ENCODE assay signal across 8 cellular contexts in the genomic region with DNA sequence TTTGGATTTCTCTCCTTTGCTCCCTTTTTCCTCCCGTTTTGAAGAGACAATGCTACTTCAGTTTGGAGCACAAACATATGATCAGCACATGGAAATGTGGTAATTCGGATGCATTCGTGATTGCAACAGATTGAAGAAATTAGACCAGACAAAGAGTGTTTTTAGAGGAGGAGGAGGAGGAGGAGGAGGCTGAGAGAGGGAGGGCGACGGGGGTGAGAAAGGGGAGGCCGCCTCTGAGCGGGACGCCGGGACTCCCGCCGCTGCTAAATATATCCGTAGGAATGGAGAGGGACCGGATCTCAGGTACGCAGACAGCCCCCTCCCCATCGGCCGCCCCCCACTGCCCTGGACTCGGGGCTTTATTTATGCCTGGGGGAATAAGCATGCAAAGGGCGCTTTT.
DNase-seq lines count a peak whose midpoint lies in the region; ATAC-seq and TF ChIP-seq lines count a peak whose summit lies in the region.

No MANE protein-coding gene starts in this region.

- peaks cover 4% of the 10 kb centered on the region for H3K36me3 ChIP-seq in brain microvascular endothelial cell (replicated peaks)
- H3K36me3 ChIP-seq in muscle layer of duodenum (ENCODE audit: control insufficient read depth in 1 of 2, insufficient read depth in 2 of 2, low read length in 2 of 2) = peaks cover 0 to 6% of the 10 kb centered on the region in 2 donors

- no peaks in the 10 kb centered on the region for H3K9me3 ChIP-seq in muscle layer of duodenum (ENCODE audit: control insufficient read depth in 1 of 2, low read length in 2 of 2)

- TF ChIP-seq CTCF in AG09319 (IDR thresholded peaks at IDR 0.05; ENCODE audit: low read depth, low read length) (no peak), brain microvascular endothelial cell (IDR thresholded peaks at IDR 0.05; ENCODE audit: low read depth, low read length, missing control alignments) (no peak)

- H3K27me3 ChIP-seq in brain microvascular endothelial cell (replicated peaks) (no peaks in the 10 kb centered on the region), muscle layer of duodenum (ENCODE audit: low read depth, low read length) (no peaks in the 10 kb centered on the region)

- DNase-seq in AG09319 (ENCODE audit: extremely low read depth, low read depth) (peak; percentile 67), KBM-7 (peak; percentile 46), brain microvascular endothelial cell (no peak), DMS 273 (lab: John Stamatoyannopoulos, UW; ENCODE audit: unreplicated experiment) (no peak)
- no peak for DNase-seq in stimulated activated CD8-positive, alpha-beta memory T cell treated with anti-CD3 and anti-CD28 coated beads, Interleukin-4, amount 100 ng/mL, for 48 hours

- H3K4me1 ChIP-seq in muscle layer of duodenum (ENCODE audit: control insufficient read depth in 1 of 2, insufficient read depth in 2 of 2, low read length in 2 of 2) = peaks cover 18 to 42% of the 10 kb centered on the region in 2 donors

- H3K27ac ChIP-seq in brain microvascular endothelial cell = peak overlapping the region; percentile 96
- peak overlapping the region; percentile 96 for H3K27ac ChIP-seq in muscle layer of duodenum (ENCODE audit: low read length)

- H3K4me3 ChIP-seq in brain microvascular endothelial cell (ENCODE audit: low read depth, low read length) = peak overlapping the region; percentile 82
- H3K4me3 ChIP-seq in muscle layer of duodenum (ENCODE audit: low read depth in 1 of 2, low read length in 2 of 2) = peak overlapping the region; percentile 62 to 70

- ATAC-seq in GM18498 (IDR thresholded peaks at IDR 0.05; ENCODE audit: unreplicated experiment) (no peak), GM18502 (IDR thresholded peaks at IDR 0.05; ENCODE audit: poor library complexity, unreplicated experiment) (no peak)

- in situ Hi-C loops in KBM-7 (cut with MboI; ENCODE audit: low pct_unique_long_range_greater_than_20kb, low sequenced_read_pairs) (no loop called here), brain microvascular endothelial cell (cut with HindIII; ENCODE audit: low pct_ligation_motif_present, low sequenced_read_pairs) (no loop called here)

Comparison
In these comparisons a context has a peak if more than half of its experiments do, and no peak if none do; other contexts are left out.
1. DNase-seq: peak in AG09319 (single experiment) and KBM-7 (single experiment); none in brain microvascular endothelial cell (single experiment), DMS 273 (single experiment) and stimulated activated CD8-positive, alpha-beta memory T cell treated with anti-CD3 and anti-CD28 coated beads, Interleukin-4, amount 100 ng/mL, for 48 hours (single experiment).